Comparison of ENCODE assay signal across 12 cellular contexts in genomic region chr6:129890164-129890563, GRCh38. TPM values are rescaled to one million over a fixed set of nuclear protein-coding genes. Genes with fewer than 3 reads are reported as not detected.
DNase-seq lines count a peak whose midpoint lies in the region; ATAC-seq, FAIRE-seq and TF ChIP-seq lines count a peak whose summit lies in the region.
"Had no signal": no experiment of that assay in that cellular context is flagged by ENCODE, and none has a peak within 500 bp of the region (broad histone marks: within the 10 kb centered on the region; RNA-seq: fewer than 3 reads in every experiment).

No MANE protein-coding gene starts in this region.

- H3K4me1 Mint-ChIP-seq in astrocyte (ENCODE audit: low read depth, unreplicated experiment) = peaks cover 11% of the 10 kb centered on the region

- peak overlapping the region; percentile 28 for H2AFZ ChIP-seq in astrocyte (ENCODE audit: low read depth, low read length)

- H3K27me3 ChIP-seq in astrocyte (ENCODE audit: insufficient read depth, low read length) (no peaks in the 10 kb centered on the region), transverse colon (no peaks in the 10 kb centered on the region)
- H3K27me3 ChIP-seq: pancreas had no signal

- no peak for TF ChIP-seq EP300 in transverse colon (IDR thresholded peaks at IDR 0.05; ENCODE audit: low read depth)

- intact Hi-C loops in transverse colon (cut with DNase I; ENCODE audit: low total_unique reads) = no loop called here

- peak overlapping the region; percentile 36 for H3K9ac ChIP-seq in astrocyte (ENCODE audit: low read length)

- WGBS in transverse colon (ENCODE audit: low coverage in 1 of 2), 2 donors = 40 to 46% methylated on average over 2 of the region's 2 CpGs

- H3K9me3 Mint-ChIP-seq in astrocyte (ENCODE audit: unreplicated experiment) = no peaks in the 10 kb centered on the region

- no peaks in the 10 kb centered on the region for H4K20me1 ChIP-seq in astrocyte (ENCODE audit: insufficient read depth, low read length)

- H3K27ac ChIP-seq in astrocyte (ENCODE audit: low read depth, low read length) (peak overlapping the region; percentile 75), transverse colon (no peak overlapping the region)
- H3K27ac ChIP-seq: pancreas had no signal

- no peak for TF ChIP-seq POLR2A in transverse colon (IDR thresholded peaks at IDR 0.05)

- in situ Hi-C loops in transverse colon (cut with MboI; ENCODE audit: low pct_ligation_motif_present in 1 of 4, low pct_unique_long_range_greater_than_20kb in 1 of 4, low sequenced_read_pairs in 3 of 4) = no loop called here

- TF ChIP-seq CTCF in astrocyte (IDR thresholded peaks at IDR 0.05; ENCODE audit: insufficient read depth, low read depth, low read length) = no peak
- TF ChIP-seq CTCF in transverse colon (IDR thresholded peaks at IDR 0.05) = no peak

- H3K27me3 Mint-ChIP-seq in astrocyte (ENCODE audit: low read depth, unreplicated experiment) = no peaks in the 10 kb centered on the region

- H3K36me3 Mint-ChIP-seq in astrocyte (ENCODE audit: low read depth, unreplicated experiment) = no peaks in the 10 kb centered on the region

- peak; percentile 34 for FAIRE-seq in astrocyte (lab: Jason Lieb, UNC)
- FAIRE-seq: pancreas had no signal

- H3K4me3 Mint-ChIP-seq in astrocyte (ENCODE audit: unreplicated experiment) = no peak overlapping the region

- no peaks in the 10 kb centered on the region for H3K9me3 ChIP-seq in astrocyte (ENCODE audit: insufficient read depth, low read depth, low read length)
- H3K9me3 ChIP-seq in transverse colon = no peaks in the 10 kb centered on the region
- H3K9me3 ChIP-seq: pancreas had no signal

- H3K27ac Mint-ChIP-seq in astrocyte (ENCODE audit: unreplicated experiment) = peak overlapping the region; percentile 35

- no peaks in the 10 kb centered on the region for H3K79me2 ChIP-seq in astrocyte (ENCODE audit: insufficient read depth, low read length)

- peaks cover 14% of the 10 kb centered on the region for H3K4me1 ChIP-seq in astrocyte (ENCODE audit: insufficient read depth, low read length)
- no peaks in the 10 kb centered on the region for H3K4me1 ChIP-seq in transverse colon
- H3K4me1 ChIP-seq: pancreas had no signal

- DNase-seq in GM03348 (ENCODE audit: low spot score) (peak; percentile 14), HT1080 (ENCODE audit: low read depth) (peak; percentile 81), astrocyte (ENCODE audit: low read depth) (peak; percentile 77), lung microvascular endothelial cell (ENCODE audit: low read depth in 2 of 2) (peak; percentile 3 to 57), transverse colon (no peak), SKM-1 (lab: John Stamatoyannopoulos, UW; ENCODE audit: unreplicated experiment) (no peak), hepatic stellate cell (ENCODE audit: low spot score) (no peak)
- DNase-seq: effector CD8-positive, alpha-beta T cell; left colon; NCI-H446 treated with DMSO at 0.1 percent for 48 hours; pancreas had no signal

- H3K4me3 ChIP-seq in astrocyte (ENCODE audit: insufficient read depth, low read depth, low read length) = no peak overlapping the region
- H3K4me3 ChIP-seq in transverse colon = no peak overlapping the region
- H3K4me3 ChIP-seq: pancreas had no signal

- H3K4me2 ChIP-seq in astrocyte (ENCODE audit: low read length) = peak overlapping the region; percentile 62

- H3K36me3 ChIP-seq in astrocyte (ENCODE audit: insufficient read depth, low read length) (no peaks in the 10 kb centered on the region), transverse colon (no peaks in the 10 kb centered on the region)
- H3K36me3 ChIP-seq: pancreas had no signal

- no peak for ATAC-seq in GM21786 (IDR thresholded peaks at IDR 0.05; ENCODE audit: unreplicated experiment)
- ATAC-seq: left colon, pancreas had no signal

RNA-seq across cellular contexts. Expression of gene TMEM244, which starts 29.0 kb away (rescaled TPM):
- not detected in 2 replicates for total RNA-seq in HT1080 (2014; rRNA removed; shearing (Covaris generic))
- polyA plus RNA-seq in HT1080 (2015; cell fraction: cytosol; rRNA removed) = not detected in 2 replicates
- not detected in 2 replicates for polyA plus RNA-seq in HT1080 (2015; cell fraction: nucleus; rRNA removed)
- total RNA-seq in astrocyte = not detected in 2 replicates
- total RNA-seq in lung microvascular endothelial cell = not detected in 2 replicates
- total RNA-seq in transverse colon = not detected
- total RNA-seq: left colon, pancreas had no signal
- polyA plus RNA-seq: pancreas had no signal

Comparison
In these comparisons a context has a peak if more than half of its experiments do, and no peak if none do; other contexts are left out.
1. DNase-seq: peak in GM03348 (single experiment), HT1080 (single experiment), astrocyte (single experiment) and lung microvascular endothelial cell (2 of 2); none in transverse colon (single experiment), SKM-1 (single experiment) and hepatic stellate cell (single experiment).